Comparison of ENCODE assay signal across 17 cellular contexts in genomic region chr10:123551259-123551658, GRCh38.
DNase-seq lines count a peak whose midpoint lies in the region; FAIRE-seq and TF ChIP-seq lines count a peak whose summit lies in the region.
"Had no signal": no experiment of that assay in that cellular context is flagged by ENCODE, and none has a peak within 500 bp of the region (broad histone marks: within the 10 kb centered on the region; RNA-seq: fewer than 3 reads in every experiment).

No MANE protein-coding gene starts in this region.

- peak overlapping the region; percentile 9 for H3K27ac Mint-ChIP-seq in neural crest cell (ENCODE audit: unreplicated experiment)
- no peak overlapping the region for H3K27ac Mint-ChIP-seq in activated CD4-positive, alpha-beta memory T cell treated with anti-CD3 and anti-CD28 coated beads, Interleukin-2, amount 10 ng/mL, durations not matched to agents 7 days and 5 days
- H3K27ac Mint-ChIP-seq: CD4-positive, CD25-positive, alpha-beta regulatory T cell had no signal

- H2BK15ac ChIP-seq in H1 (ENCODE audit: low read length), result 0 out of 2 replicates have a peak overlapping the region, but pooled peaks have one; percentile 36

- no peak for FAIRE-seq in H1 (lab: Jason Lieb, UNC)
- FAIRE-seq: K562 had no signal

- H3K27ac ChIP-seq in H1 (ENCODE audit: low read depth, low read length), result no peak overlapping the region
- H3K27ac ChIP-seq: 22Rv1, HL-60 had no signal

- H3K18ac ChIP-seq in H1 (ENCODE audit: extremely low read depth, low read length), result no peak overlapping the region

- no peak overlapping the region for H3K4ac ChIP-seq in H1 (replicated peaks; ENCODE audit: insufficient read length, low read depth, low read length)

- H3K14ac ChIP-seq in H1 (ENCODE audit: insufficient read length), result no peak overlapping the region

- CTCF ChIA-PET in H1 (lab: Charles Lee; ENCODE audit: partially characterized antibody), result interaction anchor here (1.8 to 3.3 kb wide), 2 partner anchors 22 to 187 kb away, joined by 4 to 13 read pairs; no protein-coding TSS in a partner anchor
- CTCF ChIA-PET in activated CD4-positive, alpha-beta memory T cell treated with anti-CD3 and anti-CD28 coated beads, Interleukin-2, amount 10 ng/mL, durations not matched to agents 7 days and 5 days (lab: Charles Lee), result interaction anchor here (0.7 kb wide), 1 partner anchor 1257 kb away, joined by 3 read pairs; no protein-coding TSS in a partner anchor

- no peaks in the 10 kb centered on the region for H4K20me1 ChIP-seq in H1 (replicated peaks in 1 of 2; ENCODE audit: control insufficient read depth in 1 of 2, insufficient read depth in 2 of 2, low read length in 2 of 2)
- H4K20me1 ChIP-seq: BLaER1 treated with 17β-estradiol and CSF1 and Interleukin-3, amounts not matched to agents 10 nM and 100 nM had no signal

- no peak overlapping the region for H2BK120ac ChIP-seq in H1 (replicated peaks; ENCODE audit: low read depth, low read length)

- no peaks in the 10 kb centered on the region for H3K9me3 Mint-ChIP-seq in neural crest cell
- H3K9me3 Mint-ChIP-seq in activated CD4-positive, alpha-beta memory T cell treated with anti-CD3 and anti-CD28 coated beads, Interleukin-2, amount 10 ng/mL, durations not matched to agents 7 days and 5 days, result no peaks in the 10 kb centered on the region
- H3K9me3 Mint-ChIP-seq: CD4-positive, CD25-positive, alpha-beta regulatory T cell had no signal

- 0 out of 2 replicates have a peak overlapping the region, but pooled peaks have one; percentile 1 for H2BK20ac ChIP-seq in H1 (ENCODE audit: low read length)

- H2AK5ac ChIP-seq in H1 (ENCODE audit: low read depth, low read length), result peak overlapping the region; percentile 66; the same call in 1 of the 2 replicates

- TF ChIP-seq EP300 in H1 (IDR thresholded peaks at IDR 0.05; ENCODE audit: borderline replicate concordance in 1 of 2, low read depth in 2 of 2, low read length in 2 of 2), result no peak

- no peak for TF ChIP-seq CTCF in H1 (IDR thresholded peaks at IDR 0.05; ENCODE audit: control extremely low read depth in 1 of 3, insufficient read depth in 1 of 3, low read depth in 1 of 3, low read length in 3 of 3)
- no peak for TF ChIP-seq CTCF in neural crest cell (conservative IDR thresholded peaks at IDR 0.05)

- H4K8ac ChIP-seq in H1 (ENCODE audit: extremely low read depth, insufficient read depth, low read length), result no peak overlapping the region

- TF ChIP-seq RAD21 in H1 (IDR thresholded peaks at IDR 0.05 in 1 of 2, conservative IDR thresholded peaks at IDR 0.05 in 1 of 2; ENCODE audit: low read depth in 2 of 2, low read length in 2 of 2), result no peak

- H3K36me3 Mint-ChIP-seq in neural crest cell (ENCODE audit: low read depth), result no peaks in the 10 kb centered on the region
- no peaks in the 10 kb centered on the region for H3K36me3 Mint-ChIP-seq in activated CD4-positive, alpha-beta memory T cell treated with anti-CD3 and anti-CD28 coated beads, Interleukin-2, amount 10 ng/mL, durations not matched to agents 7 days and 5 days (ENCODE audit: low read depth)
- H3K36me3 Mint-ChIP-seq: CD4-positive, CD25-positive, alpha-beta regulatory T cell had no signal

- no peak overlapping the region for H4K5ac ChIP-seq in H1 (ENCODE audit: insufficient read length, low read depth, low read length)

- H3K4me3 ChIP-seq in H1 (ENCODE audit: extremely low read depth in 1 of 4, insufficient read depth in 2 of 4, low read depth in 3 of 4, low read length in 4 of 4), result no peak overlapping the region
- H3K4me3 ChIP-seq: K562 had no signal

- no peak overlapping the region for H3K4me2 ChIP-seq in H1 (ENCODE audit: insufficient read depth in 1 of 2, low read depth in 2 of 2, low read length in 2 of 2)

- DNase-seq in activated CD8-positive, alpha-beta memory T cell treated with anti-CD3 and anti-CD28 coated beads, Interleukin-2, amount 50 U/mL, for 48 hours, result peak; percentile 13
- DNase-seq in activated CD8-positive, alpha-beta memory T cell treated with anti-CD3 and anti-CD28 coated beads for 24 hours, result no peak
- DNase-seq in H1 (ENCODE audit: low read depth in 1 of 2, low spot score in 2 of 2), result peak in 1 of 2 experiments; percentile 35
- DNase-seq in neural crest cell (ENCODE audit: low read depth, low spot score), result no peak
- DNase-seq in SHP77 treated with DMSO at 0.1 percent for 48 hours (lab: John Stamatoyannopoulos, UW), result no peak
- DNase-seq in activated naive CD4-positive, alpha-beta T cell (lab: John Stamatoyannopoulos, UW), result no peak
- no peak for DNase-seq in activated CD4-positive, alpha-beta memory T cell treated with anti-CD3 and anti-CD28 coated beads, Interleukin-2, amount 10 ng/mL, durations not matched to agents 7 days and 5 days
- DNase-seq in SIG-M5 (lab: John Stamatoyannopoulos, UW), result no peak
- DNase-seq: CD4-positive, CD25-positive, alpha-beta regulatory T cell; DMS53; GF-D8; GOT3; HCEC 1CT had no signal

- no peak overlapping the region for H2BK12ac ChIP-seq in H1 (ENCODE audit: low read depth, low read length)

- 88% methylated on average over 7 of the region's 7 CpGs; no CpG with 5 or more reads in 1 of the 2 experiments for WGBS in H1 (ENCODE audit: extremely low coverage in 1 of 2, insufficient coverage in 1 of 2, insufficient read length in 1 of 2, insufficient replicate concordance in 2 of 2, low coverage in 1 of 2, low lambda C conversion rate in 2 of 2, missing lambda C conversion rate in 1 of 2), 2 experiments

- no peaks in the 10 kb centered on the region for H3K4me1 Mint-ChIP-seq in neural crest cell
- H3K4me1 Mint-ChIP-seq in activated CD4-positive, alpha-beta memory T cell treated with anti-CD3 and anti-CD28 coated beads, Interleukin-2, amount 10 ng/mL, durations not matched to agents 7 days and 5 days, result no peaks in the 10 kb centered on the region
- H3K4me1 Mint-ChIP-seq: CD4-positive, CD25-positive, alpha-beta regulatory T cell had no signal

- H3K23ac ChIP-seq in H1 (ENCODE audit: insufficient read length), result no peak overlapping the region

- no peaks in the 10 kb centered on the region for H3K79me1 ChIP-seq in H1 (ENCODE audit: low read depth, low read length)

- H3K23me2 ChIP-seq in H1 (ENCODE audit: low read depth, low read length), result no peaks in the 10 kb centered on the region

- no peaks in the 10 kb centered on the region; a peak in 2 of 7 replicates for H3K27me3 ChIP-seq in H1 (replicated peaks in 1 of 4; ENCODE audit: control insufficient read depth in 3 of 4, extremely low read depth in 1 of 4, insufficient read depth in 3 of 4, low read length in 3 of 4)

- no peak overlapping the region for H2BK5ac ChIP-seq in H1 (ENCODE audit: low read depth, low read length)

- POLR2A ChIA-PET in H1 (lab: Charles Lee; ENCODE audit: partially characterized antibody), result no interaction called here
- POLR2A ChIA-PET in activated CD4-positive, alpha-beta memory T cell treated with anti-CD3 and anti-CD28 coated beads, Interleukin-2, amount 10 ng/mL, durations not matched to agents 7 days and 5 days (lab: Charles Lee), result no interaction called here

- H4K91ac ChIP-seq in H1 (replicated peaks; ENCODE audit: insufficient read length, low read length), result peak overlapping the region; percentile 15

- no peak overlapping the region for H3K56ac ChIP-seq in H1 (replicated peaks; ENCODE audit: insufficient read length, low read depth, low read length)

- no peak overlapping the region for H3K9ac ChIP-seq in H1 (replicated peaks in 1 of 4; ENCODE audit: extremely low read depth in 1 of 4, low read depth in 3 of 4, low read length in 3 of 4)
- H3K9ac ChIP-seq: BLaER1 treated with 17β-estradiol and CSF1 and Interleukin-3, amounts not matched to agents 10 nM and 100 nM had no signal

- no peak overlapping the region for H2AFZ ChIP-seq in H1 (ENCODE audit: low read length)

- no peak overlapping the region for H3K4me3 Mint-ChIP-seq in neural crest cell
- H3K4me3 Mint-ChIP-seq in activated CD4-positive, alpha-beta memory T cell treated with anti-CD3 and anti-CD28 coated beads, Interleukin-2, amount 10 ng/mL, durations not matched to agents 7 days and 5 days, result no peak overlapping the region
- H3K4me3 Mint-ChIP-seq: CD4-positive, CD25-positive, alpha-beta regulatory T cell had no signal

- peaks cover 0 to 6% (median 2%) of the 10 kb centered on the region in 4 experiments; a peak in 2 of 7 replicates for H3K4me1 ChIP-seq in H1 (replicated peaks in 1 of 4; ENCODE audit: control insufficient read depth in 3 of 4, insufficient read depth in 4 of 4, low read length in 3 of 4)

- H3K36me3 ChIP-seq in H1 (ENCODE audit: control insufficient read depth in 2 of 4, insufficient read depth in 4 of 4, low read length in 3 of 4), result no peaks in the 10 kb centered on the region

- H3K79me2 ChIP-seq in H1 (ENCODE audit: control insufficient read depth in 1 of 2, insufficient read depth in 2 of 2, low read length in 2 of 2), result no peaks in the 10 kb centered on the region

- no peaks in the 10 kb centered on the region for H3K9me3 ChIP-seq in H1 (ENCODE audit: insufficient read depth in 2 of 2, low read depth in 1 of 2, low read length in 1 of 2)

- peaks cover 15% of the 10 kb centered on the region for H3K27me3 Mint-ChIP-seq in neural crest cell (ENCODE audit: low read depth)
- H3K27me3 Mint-ChIP-seq in activated CD4-positive, alpha-beta memory T cell treated with anti-CD3 and anti-CD28 coated beads, Interleukin-2, amount 10 ng/mL, durations not matched to agents 7 days and 5 days, result peaks cover 1% of the 10 kb centered on the region

- TF ChIP-seq POLR2A in H1 (IDR thresholded peaks at IDR 0.05; ENCODE audit: control extremely low read depth in 1 of 2, low read depth in 2 of 2, low read length in 2 of 2), result no peak

TF ChIP-seq in H1, 55 proteins besides CTCF, POLR2A, EP300 and RAD21 (continues in another document):
- TF ChIP-seq CHD2 (IDR thresholded peaks at IDR 0.05; ENCODE audit: low read length), result no peak
- no peak for TF ChIP-seq TCF12 (IDR thresholded peaks at IDR 0.05; ENCODE audit: low read depth, low read length)
- TF ChIP-seq NANOG (IDR thresholded peaks at IDR 0.05; ENCODE audit: insufficient read depth, low read depth, low read length, poor library complexity, severe bottlenecking), result no peak
- no peak for TF ChIP-seq TEAD4 (IDR thresholded peaks at IDR 0.05; ENCODE audit: low read depth, low read length)
- TF ChIP-seq SP4 (IDR thresholded peaks at IDR 0.05; ENCODE audit: low read length), result no peak
- TF ChIP-seq BCL11A (IDR thresholded peaks at IDR 0.05; ENCODE audit: low read depth in 2 of 2, low read length in 2 of 2), result no peak
- no peak for TF ChIP-seq YY1 (IDR thresholded peaks at IDR 0.05; ENCODE audit: low read depth, low read length)
- TF ChIP-seq SP2 (IDR thresholded peaks at IDR 0.05; ENCODE audit: low read length), result no peak
- TF ChIP-seq NRF1 (IDR thresholded peaks at IDR 0.05; ENCODE audit: low read depth, low read length), result no peak
- TF ChIP-seq CBX8 (IDR thresholded peaks at IDR 0.05; ENCODE audit: borderline replicate concordance, low read depth, low read length), result no peak
- TF ChIP-seq SUZ12 (IDR thresholded peaks at IDR 0.05; ENCODE audit: low read length), result no peak
- no peak for TF ChIP-seq POLR2AphosphoS5 (IDR thresholded peaks at IDR 0.05; ENCODE audit: low read depth, low read length)
- no peak for TF ChIP-seq BRCA1 (IDR thresholded peaks at IDR 0.05; ENCODE audit: low read depth, low read length)
- no peak; the same call in 1 of the 2 replicates for TF ChIP-seq KDM1A (IDR thresholded peaks at IDR 0.05; ENCODE audit: borderline replicate concordance, low read length)
